Comparison of ENCODE assay signal across 1 cellular context in the genomic region with DNA sequence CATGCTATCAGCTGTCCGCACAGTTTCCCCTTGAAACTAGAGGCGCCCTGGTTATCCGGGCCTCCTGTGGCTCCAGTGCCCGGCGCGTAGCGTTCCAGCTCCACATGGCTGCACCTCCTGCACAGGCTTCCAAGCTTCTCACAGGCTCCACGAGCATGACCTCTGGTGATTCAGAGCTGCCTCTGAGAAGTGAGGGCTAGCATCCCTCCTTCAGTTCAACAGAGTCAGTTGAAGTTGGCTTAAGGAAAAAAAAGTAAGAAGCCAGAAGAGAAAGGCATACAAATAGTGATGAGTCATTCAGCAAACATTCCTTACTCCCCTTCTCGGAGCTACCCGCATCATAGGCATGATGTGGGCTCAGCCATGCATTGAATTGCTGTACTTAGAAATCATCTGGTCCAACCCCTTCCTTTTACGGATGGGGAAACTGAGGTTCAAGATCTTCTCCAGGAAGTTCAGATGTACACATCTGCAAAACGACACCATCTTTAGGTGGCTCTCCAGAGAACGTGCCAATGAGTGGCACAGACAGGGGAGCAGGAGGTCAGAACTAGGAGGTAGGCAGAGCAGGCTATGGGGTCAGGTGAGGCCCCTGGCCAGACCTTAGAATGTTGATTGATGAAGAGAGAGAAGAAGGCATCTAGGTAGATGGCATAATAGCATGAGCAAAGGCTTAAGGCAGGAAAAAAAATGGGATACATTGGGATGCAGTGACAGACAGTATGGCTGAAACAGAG.
TF ChIP-seq lines count a peak whose summit lies in the region.

No MANE protein-coding gene starts in this region.

TF ChIP-seq in SK-N-SH treated with all-trans-retinoic acid at 6 μM for 48 hours, 23 proteins besides CTCF, POLR2A, EP300 and RAD21 (continued from another document):
- TF ChIP-seq CSRNP3 (CRISPR knock-in tag; IDR thresholded peaks at IDR 0.05) (no peak), ZNF70 (CRISPR knock-in tag; IDR thresholded peaks at IDR 0.05) (no peak), TCF4 (CRISPR knock-in tag; IDR thresholded peaks at IDR 0.05; ENCODE audit: borderline replicate concordance) (no peak)
